In genomic region chr5:139385061-139385889, GRCh38 we compare ENCODE assay signal across 1 cellular context.
A peak's percentile ranks its signal among the peaks of the same experiment; 100 is the strongest.
TF ChIP-seq lines count a peak whose summit lies in the region.

No MANE protein-coding gene starts in this region.

TF ChIP-seq in K562, 482 proteins besides CTCF, POLR2A, EP300 and RAD21 (continued from another document and continues in another):
- TF ChIP-seq NCOA1 (IDR thresholded peaks at IDR 0.05; ENCODE audit: low read depth) (no peak), MECOM (CRISPR knock-in tag; IDR thresholded peaks at IDR 0.05) (no peak), ELF1 (tag; IDR thresholded peaks at IDR 0.05) (no peak), TBL1XR1 (IDR thresholded peaks at IDR 0.05; ENCODE audit: low read length in 2 of 2) (0 out of 4 replicates have a peak, but pooled peaks of 1 of the 2 experiments have one; percentile 18), SIN3A (IDR thresholded peaks at IDR 0.05; ENCODE audit: borderline replicate concordance in 2 of 2, control insufficient read depth in 1 of 2, low read depth in 2 of 2, low read length in 2 of 2) (no peak), RBM39 (optimal IDR thresholded peaks at IDR 0.05; ENCODE audit: low read depth, low read length) (no peak), SETDB1 (IDR thresholded peaks at IDR 0.05; ENCODE audit: low read length) (no peak), ESRRA (IDR thresholded peaks at IDR 0.05; ENCODE audit: borderline replicate concordance, low read depth) (0 out of 2 replicates have a peak, but pooled peaks have one; percentile 34), THRAP3 (IDR thresholded peaks at IDR 0.05; ENCODE audit: borderline replicate concordance) (no peak), VEZF1 (CRISPR knock-in tag; IDR thresholded peaks at IDR 0.05) (no peak), FUS (optimal IDR thresholded peaks at IDR 0.05; ENCODE audit: low read depth, low read length) (no peak), JUN (IDR thresholded peaks at IDR 0.05; ENCODE audit: borderline replicate concordance, low read depth, low read length) (peak; percentile 49; the same call in 1 of the 2 replicates), JUN (CRISPR knock-in tag; IDR thresholded peaks at IDR 0.05; ENCODE audit: borderline replicate concordance) (no peak), ZNF384 (IDR thresholded peaks at IDR 0.05; ENCODE audit: low read depth, low read length) (no peak), GMEB1 (CRISPR knock-in tag; IDR thresholded peaks at IDR 0.05) (no peak), MYBL2 (IDR thresholded peaks at IDR 0.05; ENCODE audit: low read depth) (no peak), MYBL2 (CRISPR knock-in tag; IDR thresholded peaks at IDR 0.05; ENCODE audit: borderline replicate concordance) (no peak), BRF2 (IDR thresholded peaks at IDR 0.05; ENCODE audit: borderline replicate concordance, insufficient read depth, insufficient read length) (no peak), PKNOX1 (IDR thresholded peaks at IDR 0.05) (0 out of 2 replicates have a peak, but pooled peaks have one; percentile 15), ZNF280A (IDR thresholded peaks at IDR 0.05; ENCODE audit: low read depth, partially characterized antibody) (no peak), RBFOX2 (IDR thresholded peaks at IDR 0.05; ENCODE audit: low read depth, low read length) (no peak), FOXP1 (CRISPR knock-in tag; IDR thresholded peaks at IDR 0.05) (no peak), BMI1 (IDR thresholded peaks at IDR 0.05; ENCODE audit: low read length) (no peak), ESRRB (CRISPR knock-in tag; IDR thresholded peaks at IDR 0.05; ENCODE audit: borderline replicate concordance) (no peak), FOS (IDR thresholded peaks at IDR 0.05; ENCODE audit: extremely low read depth, insufficient read length) (no peak), EHMT2 (IDR thresholded peaks at IDR 0.05) (no peak), ZNF586 (CRISPR knock-in tag; conservative IDR thresholded peaks at IDR 0.05) (no peak), ZC3H4 (CRISPR knock-in tag; IDR thresholded peaks at IDR 0.05; ENCODE audit: borderline replicate concordance) (no peak), ATF7 (IDR thresholded peaks at IDR 0.05) (0 out of 2 replicates have a peak, but pooled peaks have one; percentile 40), KDM1A (IDR thresholded peaks at IDR 0.05) (no peak), ETS1 (conservative IDR thresholded peaks at IDR 0.05; ENCODE audit: control insufficient read depth, low read depth, low read length) (no peak), NR4A1 (CRISPR knock-in tag; IDR thresholded peaks at IDR 0.05) (no peak), NR4A1 (tag; IDR thresholded peaks at IDR 0.05) (no peak), POLR2AphosphoS2 (IDR thresholded peaks at IDR 0.05; ENCODE audit: low read length) (no peak), NFRKB (IDR thresholded peaks at IDR 0.05; ENCODE audit: low read depth) (no peak), SMAD4 (CRISPR knock-in tag; conservative IDR thresholded peaks at IDR 0.05) (no peak), NCOA4 (IDR thresholded peaks at IDR 0.05; ENCODE audit: partially characterized antibody) (no peak), ZNF143 (CRISPR knock-in tag; IDR thresholded peaks at IDR 0.05) (no peak), ZNF707 (CRISPR knock-in tag; conservative IDR thresholded peaks at IDR 0.05) (no peak), ZNF696 (CRISPR knock-in tag; conservative IDR thresholded peaks at IDR 0.05) (no peak), DEAF1 (CRISPR knock-in tag; IDR thresholded peaks at IDR 0.05) (peak; percentile 12; the same call in 1 of the 2 replicates), ETV6 (IDR thresholded peaks at IDR 0.05; ENCODE audit: borderline replicate concordance in 1 of 2, low read depth in 2 of 2, low read length in 1 of 2) (no peak), ETV6 (CRISPR knock-in tag; IDR thresholded peaks at IDR 0.05; ENCODE audit: borderline replicate concordance) (no peak), ATF1 (CRISPR knock-in tag; IDR thresholded peaks at IDR 0.05) (no peak), ATF1 (tag; IDR thresholded peaks at IDR 0.05) (no peak), ZBTB11 (CRISPR knock-in tag; IDR thresholded peaks at IDR 0.05) (0 out of 6 replicates have a peak, but pooled peaks of 1 of the 3 experiments have one; percentile 11), ZNF639 (CRISPR knock-in tag; conservative IDR thresholded peaks at IDR 0.05 in 1 of 2, IDR thresholded peaks at IDR 0.05 in 1 of 2) (0 out of 4 replicates have a peak, but pooled peaks of 1 of the 2 experiments have one; percentile 22), TGIF2 (CRISPR knock-in tag; IDR thresholded peaks at IDR 0.05) (no peak), EGR1 (conservative IDR thresholded peaks at IDR 0.05) (no peak), CXXC5 (CRISPR knock-in tag; IDR thresholded peaks at IDR 0.05) (peak; percentile 43; the same call in 1 of the 2 replicates)
